Comparison of ENCODE assay signal across 14 cellular contexts in the genomic region with DNA sequence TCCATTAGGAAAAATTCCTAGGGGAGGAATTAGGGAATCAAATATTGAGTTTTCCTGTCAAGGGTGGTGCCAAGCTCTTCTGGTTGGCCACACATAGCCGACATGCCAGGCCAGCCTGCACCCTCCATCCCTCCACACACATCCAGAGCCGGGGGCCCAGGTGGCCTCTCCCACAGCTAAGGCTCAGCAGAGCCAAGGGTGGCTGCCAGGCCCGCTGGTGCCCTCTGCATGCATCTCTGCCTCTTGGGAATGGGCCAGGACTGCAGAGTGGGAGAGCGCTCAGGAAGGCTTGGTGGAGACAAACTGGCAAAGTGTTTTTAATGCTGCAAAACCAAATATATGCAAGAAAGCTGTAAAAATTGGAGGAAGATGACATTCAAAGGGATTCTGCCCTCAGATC. TPM values are rescaled to one million over a fixed set of nuclear protein-coding genes. Genes with fewer than 3 reads are reported as not detected.
DNase-seq lines count a peak whose midpoint lies in the region; ATAC-seq and TF ChIP-seq lines count a peak whose summit lies in the region.
"Had no signal": no experiment of that assay in that cellular context is flagged by ENCODE, and none has a peak within 500 bp of the region (broad histone marks: within the 10 kb centered on the region; RNA-seq: fewer than 3 reads in every experiment).

No MANE protein-coding gene starts in this region.

- TF ChIP-seq POLR2A in esophagus muscularis mucosa (IDR thresholded peaks at IDR 0.05; ENCODE audit: low read depth), result no peak
- TF ChIP-seq POLR2A in spleen (IDR thresholded peaks at IDR 0.05), result no peak

- TF ChIP-seq EP300 in esophagus muscularis mucosa (IDR thresholded peaks at IDR 0.05), result no peak

- H3K4me1 ChIP-seq in esophagus muscularis mucosa (peaks cover 9 to 56% (median 52%) of the 10 kb centered on the region in 4 donors), spleen (peaks cover 0 to 9% (median 3%) of the 10 kb centered on the region in 6 donors)

- H3K27ac ChIP-seq in esophagus muscularis mucosa (replicated peaks in 1 of 4) (peak overlapping the region; percentile 81 to 89 (median 87)), spleen (no peak overlapping the region)
- H3K27ac ChIP-seq: 22Rv1 had no signal

- H3K4me3 ChIP-seq in esophagus muscularis mucosa (no peak overlapping the region), spleen (no peak overlapping the region)
- H3K4me3 ChIP-seq: K562 had no signal

- H3K36me3 ChIP-seq in esophagus muscularis mucosa (no peaks in the 10 kb centered on the region), spleen (no peaks in the 10 kb centered on the region)

- H3K27me3 ChIP-seq in esophagus muscularis mucosa (no peaks in the 10 kb centered on the region), spleen (replicated peaks in 1 of 7) (peaks cover 0 to 24% (median 0%) of the 10 kb centered on the region in 7 donors)

- ATAC-seq in HG03045 (IDR thresholded peaks at IDR 0.05; ENCODE audit: unreplicated experiment), result no peak
- ATAC-seq: K562 had no signal

- peak; percentile 54 for DNase-seq in DMS 273 (lab: John Stamatoyannopoulos, UW; ENCODE audit: unreplicated experiment)
- no peak for DNase-seq in DMS 273 treated with DMSO at 0.1 percent for 48 hours (lab: John Stamatoyannopoulos, UW)
- peak; percentile 12 for DNase-seq in NCI-H2081 treated with DMSO at 0.1 percent for 48 hours (lab: John Stamatoyannopoulos, UW)
- peak; percentile 91 for DNase-seq in esophagus muscularis mucosa (ENCODE audit: extremely low spot score)
- DNase-seq in spleen, result peak; percentile 59
- DNase-seq in NCI-H128 (lab: John Stamatoyannopoulos, UW; ENCODE audit: unreplicated experiment), result no peak
- no peak for DNase-seq in AML-193 (lab: John Stamatoyannopoulos, UW)
- DNase-seq: activated CD4-positive, alpha-beta T cell treated with anti-CD3 and anti-CD28 coated beads, Interleukin-2, amount 50 U/mL, for 4 hours; activated naive CD4-positive, alpha-beta T cell treated with Interleukin-2 at 50 U/mL for 16 hours; NCI-H2029; T-helper 9 cell had no signal

- H3K9me3 ChIP-seq in esophagus muscularis mucosa, result no peaks in the 10 kb centered on the region
- no peaks in the 10 kb centered on the region for H3K9me3 ChIP-seq in spleen

- intact Hi-C loops in esophagus muscularis mucosa (cut with DNase I), result no loop called here
- intact Hi-C loops in spleen (cut with DNase I; ENCODE audit: low total_unique reads), result no loop called here

- TF ChIP-seq CTCF in esophagus muscularis mucosa (IDR thresholded peaks at IDR 0.05), result no peak
- TF ChIP-seq CTCF in spleen (IDR thresholded peaks at IDR 0.05 in 8 of 11, conservative IDR thresholded peaks at IDR 0.05 in 3 of 11), result no peak

- 71% methylated on average over 4 of the region's 4 CpGs for WGBS in esophagus muscularis mucosa
- whole genome bisulfite sequencing in spleen, 5 donors, result 80 to 91% (median 86%) methylated on average over 4 of the region's 4 CpGs

RNA-seq across cellular contexts. Expression of gene GAS6, which starts 42.7 kb away (rescaled TPM):
- total RNA-seq in esophagus muscularis mucosa, result 100 to 1,000 TPM; 241 to 459 (median 346) TPM
- total RNA-seq in spleen, result 10 to 100 TPM; 22.0 to 54.5 (median 39.3) TPM
- 10 to 100 TPM; 16.7 to 33.5 (median 18.4) TPM for polyA plus RNA-seq in spleen

Comparison
In these comparisons a context has a peak if more than half of its experiments do, and no peak if none do; other contexts are left out.
1. DNase-seq: peak in DMS 273 (single experiment), NCI-H2081 treated with DMSO at 0.1 percent for 48 hours (single experiment), esophagus muscularis mucosa (single experiment) and spleen (single experiment); none in DMS 273 treated with DMSO at 0.1 percent for 48 hours (single experiment), NCI-H128 (single experiment) and AML-193 (0 of 2).
2. H3K27ac ChIP-seq: peak in esophagus muscularis mucosa (4 of 4); none in spleen (0 of 8).
3. RNA of gene GAS6, which starts 42.7 kb away (total RNA-seq): 241 to 459 TPM in esophagus muscularis mucosa; 22.0 to 54.5 TPM in spleen; every median in the first group is over 4 times any median in the second.